8 cellular contexts compared by ENCODE assay signal in the genomic region with DNA sequence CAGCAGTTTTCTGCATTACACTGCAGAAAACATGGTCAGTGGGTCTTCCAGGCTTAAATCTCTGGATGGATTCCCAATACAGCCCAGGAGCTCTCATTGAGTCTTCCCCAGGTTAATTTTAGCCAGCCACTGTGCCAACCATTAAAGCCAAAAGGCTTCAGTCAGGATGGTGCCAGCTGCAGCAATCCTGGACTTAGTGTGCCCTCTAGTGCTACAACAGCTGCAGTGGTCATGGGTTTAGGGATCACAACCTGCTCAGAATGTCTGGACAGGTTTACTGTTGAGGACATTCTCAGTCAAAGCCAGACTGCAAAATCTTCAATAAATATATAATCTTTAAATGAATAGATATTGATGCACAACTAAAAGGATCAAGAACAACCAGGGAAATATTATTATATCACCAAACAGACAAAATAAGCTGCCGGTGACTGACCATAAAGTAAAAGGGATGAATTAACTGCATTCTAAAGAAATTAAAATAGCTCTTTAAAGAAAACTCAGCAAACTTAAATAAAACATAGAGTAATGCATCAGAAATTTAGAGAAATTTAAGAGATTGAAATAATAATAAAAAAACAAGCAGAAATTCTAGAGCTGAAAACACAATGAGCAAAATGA.
DNase-seq lines count a peak whose midpoint lies in the region; ATAC-seq and TF ChIP-seq lines count a peak whose summit lies in the region.

No MANE protein-coding gene starts in this region.

- ATAC-seq in GM19455 (IDR thresholded peaks at IDR 0.05; ENCODE audit: unreplicated experiment): peak; percentile 79

- no peaks in the 10 kb centered on the region for H3K9me3 Mint-ChIP-seq in type B pancreatic cell

- H3K36me3 Mint-ChIP-seq in type B pancreatic cell: no peaks in the 10 kb centered on the region

- no peaks in the 10 kb centered on the region for H3K27me3 Mint-ChIP-seq in type B pancreatic cell

- no peak overlapping the region for H3K4me3 Mint-ChIP-seq in type B pancreatic cell

- DNase-seq in DMS153 treated with DMSO at 0.1 percent for 48 hours (lab: John Stamatoyannopoulos, UW; ENCODE audit: unreplicated experiment) (peak; percentile 29), HuH-7 (ENCODE audit: low spot score) (peak; percentile 4), SHP77 treated with DMSO at 0.1 percent for 48 hours (lab: John Stamatoyannopoulos, UW) (peak; percentile 23), glomerular endothelial cell (ENCODE audit: extremely low read depth, low read depth, low spot score) (peak; percentile 4), type B pancreatic cell (ENCODE audit: extremely low spot score, unreplicated experiment) (no peak), NOMO-1 (lab: John Stamatoyannopoulos, UW; ENCODE audit: unreplicated experiment in 2 of 2) (no peak)
- no peak for DNase-seq in activated CD4-positive, alpha-beta T cell treated with anti-CD3 and anti-CD28 coated beads, Interleukin-2, amount 50 U/mL, for 4 hours

- no peak overlapping the region for H3K27ac Mint-ChIP-seq in type B pancreatic cell

- no peaks in the 10 kb centered on the region for H3K4me1 Mint-ChIP-seq in type B pancreatic cell (ENCODE audit: unreplicated experiment)

- peak; percentile 80 for TF ChIP-seq CTCF in type B pancreatic cell (conservative IDR thresholded peaks at IDR 0.05)

Comparison
In these comparisons a context has a peak if more than half of its experiments do, and no peak if none do; other contexts are left out.
1. DNase-seq: peak in DMS153 treated with DMSO at 0.1 percent for 48 hours (single experiment), HuH-7 (single experiment), SHP77 treated with DMSO at 0.1 percent for 48 hours (single experiment) and glomerular endothelial cell (single experiment); none in type B pancreatic cell (single experiment), activated CD4-positive, alpha-beta T cell treated with anti-CD3 and anti-CD28 coated beads, Interleukin-2, amount 50 U/mL, for 4 hours (0 of 2) and NOMO-1 (0 of 2).